In genomic region chr18:69233465-69234054, GRCh38 we compare ENCODE assay signal across 19 cellular contexts.
A peak's percentile ranks its signal among the peaks of the same experiment; 100 is the strongest.
DNase-seq lines count a peak whose midpoint lies in the region; ATAC-seq and TF ChIP-seq lines count a peak whose summit lies in the region.
"Had no signal": no experiment of that assay in that cellular context is flagged by ENCODE, and none has a peak within 500 bp of the region (broad histone marks: within the 10 kb centered on the region; RNA-seq: fewer than 3 reads in every experiment).

No MANE protein-coding gene starts in this region.

- H3K4me1 ChIP-seq in Karpas-422 (ENCODE audit: low read length) (no peaks in the 10 kb centered on the region), cardiac muscle cell (ENCODE audit: low read depth) (peaks cover 3% of the 10 kb centered on the region), right lobe of liver (no peaks in the 10 kb centered on the region)
- no peaks in the 10 kb centered on the region for H3K4me1 ChIP-seq in CD4-positive, alpha-beta memory T cell (ENCODE audit: insufficient read depth, low read length)

- H3K36me3 Mint-ChIP-seq in CD4-positive, alpha-beta memory T cell: no peaks in the 10 kb centered on the region
- H3K36me3 Mint-ChIP-seq: CD8-positive, alpha-beta T cell had no signal

- WGBS in right lobe of liver (ENCODE audit: insufficient coverage, low coverage, low lambda C conversion rate, missing lambda C conversion rate): 45% methylated on average over 3 of the region's 3 CpGs

- H3K79me2 ChIP-seq in Karpas-422 (ENCODE audit: low read length): no peaks in the 10 kb centered on the region

- TF ChIP-seq CTCF in cardiac muscle cell (IDR thresholded peaks at IDR 0.05; ENCODE audit: low read depth, low read length): no peak
- TF ChIP-seq CTCF in right lobe of liver (IDR thresholded peaks at IDR 0.05): no peak

- H3K27ac ChIP-seq in Karpas-422 (ENCODE audit: low read length) (no peak overlapping the region), cardiac muscle cell (peak overlapping the region; percentile 61), right lobe of liver (no peak overlapping the region)
- no peak overlapping the region for H3K27ac ChIP-seq in CD4-positive, alpha-beta memory T cell (ENCODE audit: low read depth, low read length)
- H3K27ac ChIP-seq: RWPE1 had no signal

- CTCF ChIA-PET in CD4-positive, alpha-beta memory T cell (lab: Charles Lee; ENCODE audit: partially characterized antibody): no interaction called here

- H3K36me3 ChIP-seq in Karpas-422 (ENCODE audit: insufficient read depth, low read length): no peaks in the 10 kb centered on the region
- H3K36me3 ChIP-seq in cardiac muscle cell: no peaks in the 10 kb centered on the region
- H3K36me3 ChIP-seq in right lobe of liver: no peaks in the 10 kb centered on the region
- no peaks in the 10 kb centered on the region for H3K36me3 ChIP-seq in CD4-positive, alpha-beta memory T cell (ENCODE audit: insufficient read depth, low read length)

- TF ChIP-seq POLR2A in right lobe of liver (IDR thresholded peaks at IDR 0.05): no peak

- no peaks in the 10 kb centered on the region for H3K27me3 Mint-ChIP-seq in CD4-positive, alpha-beta memory T cell

- 0 out of 2 replicates have a peak, but pooled peaks cover 2% of the 10 kb centered on the region for H3K9me3 ChIP-seq in Karpas-422 (ENCODE audit: low read length)
- no peaks in the 10 kb centered on the region for H3K9me3 ChIP-seq in cardiac muscle cell (ENCODE audit: low read depth)
- H3K9me3 ChIP-seq in right lobe of liver: no peaks in the 10 kb centered on the region
- no peaks in the 10 kb centered on the region for H3K9me3 ChIP-seq in CD4-positive, alpha-beta memory T cell (ENCODE audit: control insufficient read depth in 1 of 2, low read length in 2 of 2)

- no peaks in the 10 kb centered on the region for H3K4me1 Mint-ChIP-seq in CD4-positive, alpha-beta memory T cell

- H3K9me2 ChIP-seq in Karpas-422 (replicated peaks; ENCODE audit: insufficient read depth, low read length): no peaks in the 10 kb centered on the region

- no peaks in the 10 kb centered on the region for H4K20me1 ChIP-seq in Karpas-422 (ENCODE audit: insufficient read depth, low read depth, low read length)

- H3K27ac Mint-ChIP-seq in CD4-positive, alpha-beta memory T cell: no peak overlapping the region
- H3K27ac Mint-ChIP-seq: CD8-positive, alpha-beta T cell had no signal

- no peak overlapping the region for H2AFZ ChIP-seq in Karpas-422 (ENCODE audit: low read length)

- no peak overlapping the region for H3K4me2 ChIP-seq in Karpas-422 (ENCODE audit: low read depth, low read length, poor library complexity, severe bottlenecking)

- ATAC-seq in right lobe of liver (peak in 3 of 4 donors; percentile 42 to 63 (median 47)), HG03139 (IDR thresholded peaks at IDR 0.05; ENCODE audit: unreplicated experiment) (no peak)
- ATAC-seq: CD8-positive, alpha-beta T cell had no signal

- intact Hi-C loops in right lobe of liver (cut with DNase I): no loop called here
- intact Hi-C loops in CD4-positive, alpha-beta memory T cell (cut with micrococcal nuclease): no loop called here

- no peak overlapping the region for H3K4me3 Mint-ChIP-seq in CD4-positive, alpha-beta memory T cell
- H3K4me3 Mint-ChIP-seq: CD8-positive, alpha-beta T cell had no signal

- H3K27me3 ChIP-seq in Karpas-422 (ENCODE audit: low read length): no peaks in the 10 kb centered on the region
- H3K27me3 ChIP-seq in cardiac muscle cell: no peaks in the 10 kb centered on the region
- H3K27me3 ChIP-seq in right lobe of liver: no peaks in the 10 kb centered on the region
- H3K27me3 ChIP-seq in CD4-positive, alpha-beta memory T cell (ENCODE audit: insufficient read depth, low read length): no peaks in the 10 kb centered on the region

- H3K9me3 Mint-ChIP-seq in CD4-positive, alpha-beta memory T cell: no peaks in the 10 kb centered on the region
- H3K9me3 Mint-ChIP-seq: CD8-positive, alpha-beta T cell had no signal

- DNase-seq in GM03348 (ENCODE audit: low spot score) (peak; percentile 16), Karpas-422 (peak; percentile 16), cardiac muscle cell (ENCODE audit: low read depth in 1 of 2, low spot score in 1 of 2) (peak in 1 of 2 donors; percentile 2), right lobe of liver (no peak), GDM1 (lab: John Stamatoyannopoulos, UW) (no peak), pons (ENCODE audit: low spot score) (no peak)
- no peak for DNase-seq in CD4-positive, alpha-beta memory T cell
- DNase-seq: ACHN; CD8-positive, alpha-beta T cell; H7; MV-4-11; NCI-H1417; NCI-H1930; NCI-H2171; NCI-H446; NCI-H69; NK-92 treated with Interleukin-12 subunit alpha and Interleukin-12 subunit beta, amount 100 ng/mL, for 24 hours had no signal

- H3K9ac ChIP-seq in Karpas-422 (ENCODE audit: low read length): no peak overlapping the region

- POLR2A ChIA-PET in CD4-positive, alpha-beta memory T cell (lab: Charles Lee; ENCODE audit: partially characterized antibody): no interaction called here

- no peak overlapping the region for H3K4me3 ChIP-seq in Karpas-422 (ENCODE audit: low read length)
- H3K4me3 ChIP-seq in cardiac muscle cell: no peak overlapping the region
- no peak overlapping the region for H3K4me3 ChIP-seq in right lobe of liver
- H3K4me3 ChIP-seq in CD4-positive, alpha-beta memory T cell (ENCODE audit: low read length in 2 of 2): no peak overlapping the region

Comparison
In these comparisons a context has a peak if more than half of its experiments do, and no peak if none do; other contexts are left out.
1. DNase-seq: peak in GM03348 (single experiment) and Karpas-422 (single experiment); none in right lobe of liver (0 of 3), CD4-positive, alpha-beta memory T cell (0 of 5), GDM1 (single experiment) and pons (single experiment).